10 cellular contexts compared by ENCODE assay signal in the genomic region with DNA sequence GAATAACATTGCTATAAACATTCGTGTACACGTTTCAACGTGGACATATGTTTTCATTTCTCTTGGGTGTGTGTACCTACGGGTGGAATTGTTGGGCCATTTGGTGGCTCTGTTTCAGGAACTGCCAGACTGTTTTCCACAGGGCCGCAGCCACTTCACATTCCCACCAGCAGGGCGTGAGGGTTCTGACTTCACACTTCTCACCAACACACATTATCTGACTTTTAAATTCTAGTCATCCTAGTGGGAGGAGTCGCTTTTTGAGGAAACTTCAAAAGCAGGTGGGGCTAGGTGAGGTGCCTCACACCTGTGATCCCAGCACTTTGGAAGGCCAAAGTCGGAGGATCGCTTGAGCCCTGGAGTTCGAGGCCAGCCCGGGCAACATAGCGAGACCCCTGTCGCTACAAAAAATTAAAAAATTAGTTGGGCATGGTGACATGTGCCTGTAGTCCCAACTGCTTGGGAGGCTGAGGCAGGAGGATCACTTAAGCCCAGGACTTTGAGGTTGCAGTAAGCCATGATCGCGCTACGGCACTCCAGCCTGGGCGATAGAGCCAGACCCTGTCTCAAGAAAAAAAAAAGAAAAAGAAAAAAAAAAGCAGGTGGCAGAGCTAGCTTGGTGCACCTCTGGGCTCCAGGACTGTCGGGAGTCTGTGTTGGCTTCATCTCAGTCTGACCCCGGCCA. TPM values are rescaled to one million over a fixed set of nuclear protein-coding genes. Genes with fewer than 3 reads are reported as not detected.
DNase-seq lines count a peak whose midpoint lies in the region; ATAC-seq and TF ChIP-seq lines count a peak whose summit lies in the region.
"Had no signal": no experiment of that assay in that cellular context is flagged by ENCODE, and none has a peak within 500 bp of the region (broad histone marks: within the 10 kb centered on the region; RNA-seq: fewer than 3 reads in every experiment).

No MANE protein-coding gene starts in this region.

- H4K12ac ChIP-seq in trophoblast cell (ENCODE audit: low read depth, low read length): no peak overlapping the region

- no peak overlapping the region for H2AFZ ChIP-seq in trophoblast cell (ENCODE audit: insufficient read depth, low read length, poor library complexity)

- no peak overlapping the region for H3K4me3 ChIP-seq in trophoblast cell (ENCODE audit: low read depth, low read length)

- no peak overlapping the region for H3K27ac ChIP-seq in trophoblast cell (ENCODE audit: low read depth, low read length)

- TF ChIP-seq CTCF in GM12872 (IDR thresholded peaks at IDR 0.05; ENCODE audit: insufficient read depth, low read depth, low read length): peak; percentile 31; the same call in 1 of the 3 replicates

- no peak overlapping the region for H3K14ac ChIP-seq in trophoblast cell (ENCODE audit: low read length)

- no peak overlapping the region for H4K91ac ChIP-seq in trophoblast cell (ENCODE audit: low read depth, low read length)

- no peak for ATAC-seq in GM21737 (IDR thresholded peaks at IDR 0.05; ENCODE audit: unreplicated experiment)

- no peak overlapping the region for H3K4me2 ChIP-seq in trophoblast cell (ENCODE audit: low read length)

- no peak overlapping the region for H3K23ac ChIP-seq in trophoblast cell (ENCODE audit: low read length)

- no peaks in the 10 kb centered on the region for H3K79me2 ChIP-seq in trophoblast cell (ENCODE audit: control insufficient read depth, insufficient read depth, low read length, poor library complexity)

- no peak overlapping the region for H4K8ac ChIP-seq in trophoblast cell (ENCODE audit: low read depth, low read length)

- H3K18ac ChIP-seq in trophoblast cell (ENCODE audit: low read length): no peak overlapping the region

- H3K4me1 ChIP-seq in trophoblast cell (ENCODE audit: control insufficient read depth in 1 of 2, insufficient read depth in 2 of 2, low read length in 2 of 2): no peaks in the 10 kb centered on the region

- no peak overlapping the region for H3K9ac ChIP-seq in trophoblast cell (ENCODE audit: low read length)

- no peak overlapping the region for H2AK5ac ChIP-seq in trophoblast cell (ENCODE audit: low read length)

- no peaks in the 10 kb centered on the region for H3K79me1 ChIP-seq in trophoblast cell (ENCODE audit: low read length)

- no peak overlapping the region for H2BK120ac ChIP-seq in trophoblast cell (ENCODE audit: insufficient read depth, low read length, poor library complexity)

- H2BK5ac ChIP-seq in trophoblast cell (ENCODE audit: low read depth, low read length, poor library complexity): no peak overlapping the region

- H3K4ac ChIP-seq in trophoblast cell (ENCODE audit: low read depth, low read length): no peak overlapping the region

- DNase-seq in NAMALWA (ENCODE audit: low spot score) (peak; percentile 32), ecto neural progenitor cell (ENCODE audit: low spot score) (peak; percentile 68), trophoblast cell (peak; percentile 17 to 47), NCI-H2081 treated with DMSO at 0.1 percent for 48 hours (lab: John Stamatoyannopoulos, UW) (no peak), ureter (ENCODE audit: low spot score) (no peak)
- DNase-seq: hippocampal formation, NCI-H2227 treated with DMSO at 0.1 percent for 48 hours had no signal

- no peaks in the 10 kb centered on the region for H3K36me3 ChIP-seq in trophoblast cell (ENCODE audit: control insufficient read depth in 1 of 2, insufficient read depth in 2 of 2, low read length in 2 of 2)

- no peaks in the 10 kb centered on the region for H3K9me3 ChIP-seq in trophoblast cell (ENCODE audit: insufficient read depth, low read depth, low read length)

- no peak overlapping the region for H2BK12ac ChIP-seq in trophoblast cell (ENCODE audit: low read length)

- H3K27me3 ChIP-seq in trophoblast cell (ENCODE audit: insufficient read depth, low read length): peaks cover 12% of the 10 kb centered on the region

- no CpG with 5 or more reads among the region's 19 CpGs for WGBS in trophoblast cell (ENCODE audit: extremely low coverage, insufficient coverage, insufficient read length)

RNA-seq across cellular contexts. Expression of a gene that starts 28.5 kb away (rescaled TPM):
- 18.3 and 18.4 TPM in 2 replicates for polyA plus RNA-seq in trophoblast cell (2013)
- 33.8 TPM for total RNA-seq in ureter

RNA-seq across cellular contexts. Expression of a gene that starts 45.3 kb away (rescaled TPM):
- polyA plus RNA-seq in trophoblast cell (2013): 0.55 and 0.62 TPM in 2 replicates
- not detected for total RNA-seq in ureter
- total RNA-seq: activated T-helper 1 cell treated with anti-CD3 and anti-CD28 coated beads, Interleukin-12 subunit alpha, Interleukin-12 subunit beta, Interleukin-2, Interleukin-4 antibody, amounts not matched to agents 30 ng/mL and 10 ng/mL and 1 ng/mL, durations not matched to agents 14 hours and 24 hours and 36 hours had no signal

RNA-seq across cellular contexts. Expression of a gene that starts 45.5 kb away (rescaled TPM):
- 0.11 TPM in 1 of 2 replicates, not detected in the other for polyA plus RNA-seq in trophoblast cell (2013)
- total RNA-seq in ureter: not detected
- total RNA-seq: activated T-helper 1 cell treated with anti-CD3 and anti-CD28 coated beads, Interleukin-12 subunit alpha, Interleukin-12 subunit beta, Interleukin-2, Interleukin-4 antibody, amounts not matched to agents 30 ng/mL and 10 ng/mL and 1 ng/mL, durations not matched to agents 14 hours and 24 hours and 36 hours had no signal

Comparison
In these comparisons a context has a peak if more than half of its experiments do, and no peak if none do; other contexts are left out.
1. DNase-seq: peak in NAMALWA (single experiment), ecto neural progenitor cell (single experiment) and trophoblast cell (2 of 2); none in NCI-H2081 treated with DMSO at 0.1 percent for 48 hours (single experiment) and ureter (single experiment).